In the genomic region with DNA sequence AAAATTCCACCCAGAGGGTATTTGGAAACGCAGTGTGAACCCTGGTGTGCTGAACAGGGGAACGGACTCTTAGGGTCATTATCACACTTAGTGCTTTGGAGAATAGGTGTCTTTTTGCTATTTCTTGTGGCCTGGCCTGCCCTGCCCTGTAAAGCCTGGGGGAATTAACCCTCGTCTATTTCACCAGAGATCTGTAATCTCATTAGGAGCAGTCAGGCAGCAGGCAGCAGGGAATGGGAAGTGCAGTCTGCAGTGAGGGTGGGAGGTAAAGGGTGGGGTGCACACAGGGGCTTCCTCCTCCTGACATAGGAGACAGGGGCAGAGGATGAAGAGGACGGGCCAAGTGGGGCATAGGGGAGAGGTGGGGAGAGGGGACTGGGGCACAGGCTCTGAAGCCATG, we compare ENCODE assay signal across 26 cellular contexts. TPM values are rescaled to one million over a fixed set of nuclear protein-coding genes. Genes with fewer than 3 reads are reported as not detected.
"Had no signal": no experiment of that assay in that cellular context is flagged by ENCODE, and none has a peak within 500 bp of the region (broad histone marks: within the 10 kb centered on the region; RNA-seq: fewer than 3 reads in every experiment).

No MANE protein-coding gene starts in this region.

- DNase-seq: cortex of kidney; dorsolateral prefrontal cortex; effector memory CD8-positive, alpha-beta T cell; foreskin melanocyte; head of caudate nucleus; hippocampal formation; kidney glomerular epithelial cell; mammary epithelial cell; mucosa of descending colon; naive thymus-derived CD8-positive, alpha-beta T cell; sigmoid colon; stimulated activated CD4-positive, alpha-beta T cell treated with anti-CD3 and anti-CD28 coated beads, Interleukin-12 subunit alpha, Interleukin-12 subunit beta, amount 100 ng/mL, for 4 hours; stimulated activated naive CD4-positive, alpha-beta T cell; stomach; substantia nigra; transverse colon had no signal

- ATAC-seq: effector memory CD8-positive, alpha-beta T cell; mucosa of descending colon; naive thymus-derived CD8-positive, alpha-beta T cell had no signal

- H3K36me3 ChIP-seq: neutrophil, right atrium auricular region, sigmoid colon, stomach, thoracic aorta, transverse colon had no signal

- H3K4me3 ChIP-seq: dorsolateral prefrontal cortex, mucosa of descending colon, right atrium auricular region, sigmoid colon, skin epidermis, stomach, thoracic aorta, transverse colon had no signal

- H3K27ac ChIP-seq: dorsolateral prefrontal cortex, epithelial cell of prostate, neutrophil, right atrium auricular region, sigmoid colon, skin epidermis, thoracic aorta, transverse colon had no signal

- H3K27me3 ChIP-seq: dorsolateral prefrontal cortex, neutrophil, right atrium auricular region, sigmoid colon, stomach, transverse colon had no signal

- H3K9me3 ChIP-seq: mucosa of descending colon, neutrophil, right atrium auricular region, sigmoid colon, stomach, thoracic aorta, transverse colon had no signal

RNA-seq across cellular contexts. Expression of gene SLC1A7, which starts 1.1 kb away (rescaled TPM):
- total RNA-seq: chondrocyte; lower leg skin; mammary epithelial cell; naive thymus-derived CD8-positive, alpha-beta T cell; pulmonary artery endothelial cell; ureter had no signal
- polyA plus RNA-seq: mammary epithelial cell; naive thymus-derived CD8-positive, alpha-beta T cell; neural cell had no signal
